ENCODE assay signal across 18 cellular contexts in the genomic region with DNA sequence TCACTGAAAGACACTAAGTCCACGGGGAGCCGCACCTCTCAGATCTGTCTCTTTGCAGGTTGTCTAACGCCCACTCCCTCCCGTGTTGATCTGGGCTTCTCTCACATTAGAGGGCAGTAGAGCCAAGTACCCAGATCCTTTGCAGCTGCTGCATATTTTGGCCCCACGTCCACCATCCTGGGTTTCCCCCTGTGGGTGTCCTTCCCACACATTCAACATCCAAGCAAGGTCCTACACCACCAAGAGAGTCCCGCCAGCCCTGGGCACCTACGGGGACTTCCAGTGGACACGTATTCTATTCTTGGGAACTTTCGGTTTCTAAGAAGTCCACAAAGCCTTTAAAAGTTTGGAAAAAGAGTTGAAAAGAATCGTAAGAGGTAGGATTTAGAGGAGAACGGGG.
A peak's percentile ranks its signal among the peaks of the same experiment; 100 is the strongest.
DNase-seq lines count a peak whose midpoint lies in the region; ATAC-seq and TF ChIP-seq lines count a peak whose summit lies in the region.
"Had no signal": no experiment of that assay in that cellular context is flagged by ENCODE, and none has a peak within 500 bp of the region (broad histone marks: within the 10 kb centered on the region; RNA-seq: fewer than 3 reads in every experiment).

No MANE protein-coding gene starts in this region.

- peaks cover 5% of the 10 kb centered on the region; the same call in 1 of the 2 replicates for H3K9me2 ChIP-seq in GM23338 (ENCODE audit: insufficient read depth)

- TF ChIP-seq CTCF in GM23338 (conservative IDR thresholded peaks at IDR 0.05; ENCODE audit: low read depth in 2 of 2) (peak in 1 of 2 experiments; percentile 36; a peak in 2 of 4 replicates), mucosa of descending colon (IDR thresholded peaks at IDR 0.05) (no peak)

- no peaks in the 10 kb centered on the region for H4K20me1 ChIP-seq in GM23338 (replicated peaks; ENCODE audit: insufficient read depth)

- peaks cover 15% of the 10 kb centered on the region for H3K4me1 Mint-ChIP-seq in activated CD8-positive, alpha-beta memory T cell treated with anti-CD3 and anti-CD28 coated beads, Interleukin-2, amount 10 ng/mL, durations not matched to agents 7 days and 5 days
- peaks cover 4% of the 10 kb centered on the region; the same call in 2 of the 3 replicates for H3K4me1 Mint-ChIP-seq in GM23338
- H3K4me1 Mint-ChIP-seq in activated T-cell treated with anti-CD3 and anti-CD28 coated beads, Interleukin-2, amount 50 U/mL, for 72 hours (ENCODE audit: low read depth): peaks cover 36% of the 10 kb centered on the region

- H3K27ac Mint-ChIP-seq in activated CD8-positive, alpha-beta memory T cell treated with anti-CD3 and anti-CD28 coated beads, Interleukin-2, amount 10 ng/mL, durations not matched to agents 7 days and 5 days: no peak overlapping the region
- no peak overlapping the region for H3K27ac Mint-ChIP-seq in GM23338
- no peak overlapping the region for H3K27ac Mint-ChIP-seq in activated T-cell treated with anti-CD3 and anti-CD28 coated beads, Interleukin-2, amount 50 U/mL, for 72 hours
- H3K27ac Mint-ChIP-seq: activated naive CD4-positive, alpha-beta T cell treated with anti-CD3 and anti-CD28 coated beads for 36 hours; natural killer cell treated with Interleukin-12 subunit alpha and Interleukin-12 subunit beta and Interleukin-15 and Interleukin-18, amount 100 ng/mL, for 72 hours had no signal

- H2AFZ ChIP-seq in GM23338: peak overlapping the region; percentile 52; the same call in 1 of the 2 replicates

- no peaks in the 10 kb centered on the region for H3K36me3 ChIP-seq in GM23338 (ENCODE audit: insufficient read depth)
- no peaks in the 10 kb centered on the region for H3K36me3 ChIP-seq in mucosa of descending colon (ENCODE audit: low read depth)
- H3K36me3 ChIP-seq: heart right ventricle had no signal

- H3K27me3 ChIP-seq in GM23338 (ENCODE audit: insufficient read depth): no peaks in the 10 kb centered on the region
- H3K27me3 ChIP-seq: heart right ventricle had no signal

- CTCF ChIA-PET in activated CD8-positive, alpha-beta memory T cell treated with anti-CD3 and anti-CD28 coated beads, Interleukin-2, amount 10 ng/mL, durations not matched to agents 7 days and 5 days (lab: Charles Lee): interaction anchor here (1.3 kb wide), 1 partner anchor 12 kb away, joined by 4 read pairs; no protein-coding TSS in a partner anchor

- no peaks in the 10 kb centered on the region; the same call in 1 of the 2 replicates for H3K4me1 ChIP-seq in GM23338 (ENCODE audit: insufficient read depth)
- no peaks in the 10 kb centered on the region for H3K4me1 ChIP-seq in mucosa of descending colon (ENCODE audit: low read depth)

- H3K36me3 Mint-ChIP-seq in activated CD8-positive, alpha-beta memory T cell treated with anti-CD3 and anti-CD28 coated beads, Interleukin-2, amount 10 ng/mL, durations not matched to agents 7 days and 5 days: no peaks in the 10 kb centered on the region
- no peaks in the 10 kb centered on the region for H3K36me3 Mint-ChIP-seq in GM23338 (ENCODE audit: low read depth)
- H3K36me3 Mint-ChIP-seq in activated T-cell treated with anti-CD3 and anti-CD28 coated beads, Interleukin-2, amount 50 U/mL, for 72 hours (ENCODE audit: insufficient read depth in 2 of 2): no peaks in the 10 kb centered on the region
- H3K36me3 Mint-ChIP-seq: natural killer cell treated with Interleukin-12 subunit alpha and Interleukin-12 subunit beta and Interleukin-15 and Interleukin-18, amount 100 ng/mL, for 72 hours had no signal

- no peak for ATAC-seq in activated CD8-positive, alpha-beta memory T cell treated with anti-CD3 and anti-CD28 coated beads, Interleukin-2, amount 10 ng/mL, durations not matched to agents 7 days and 5 days
- ATAC-seq in GM23338 (no peak), mucosa of descending colon (no peak)
- peak; percentile 31 to 40 for ATAC-seq in activated T-cell treated with anti-CD3 and anti-CD28 coated beads, Interleukin-2, amount 50 U/mL, for 72 hours (replicated peaks in 1 of 2)
- ATAC-seq: natural killer cell treated with Interleukin-12 subunit alpha and Interleukin-12 subunit beta and Interleukin-15 and Interleukin-18, amount 100 ng/mL, for 72 hours had no signal

- peaks cover 15% of the 10 kb centered on the region for H3K27me3 Mint-ChIP-seq in activated CD8-positive, alpha-beta memory T cell treated with anti-CD3 and anti-CD28 coated beads, Interleukin-2, amount 10 ng/mL, durations not matched to agents 7 days and 5 days
- H3K27me3 Mint-ChIP-seq in GM23338 (ENCODE audit: insufficient read depth, low read depth, poor library complexity): peaks cover 4% of the 10 kb centered on the region
- no peaks in the 10 kb centered on the region for H3K27me3 Mint-ChIP-seq in activated T-cell treated with anti-CD3 and anti-CD28 coated beads, Interleukin-2, amount 50 U/mL, for 72 hours (ENCODE audit: low read depth)

- no peak for DNase-seq in activated CD8-positive, alpha-beta memory T cell treated with anti-CD3 and anti-CD28 coated beads, Interleukin-2, amount 10 ng/mL, durations not matched to agents 7 days and 5 days
- no peak for DNase-seq in activated CD8-positive, alpha-beta memory T cell treated with anti-CD3 and anti-CD28 coated beads, Interleukin-2, amount 50 U/mL, for 4 hours
- DNase-seq in GM23338 (ENCODE audit: low spot score) (no peak), mesenteric fat pad (ENCODE audit: low spot score) (no peak), GDM1 (lab: John Stamatoyannopoulos, UW) (no peak), mucosa of descending colon (no peak)
- peak; percentile 16 to 30 for DNase-seq in activated T-cell treated with anti-CD3 and anti-CD28 coated beads, Interleukin-2, amount 50 U/mL, for 72 hours
- DNase-seq in stimulated activated CD4-positive, alpha-beta T cell treated with anti-CD3 and anti-CD28 coated beads, Interleukin-4, amount 100 ng/mL, for 24 hours: peak; percentile 13
- DNase-seq: activated CD4-positive, CD25-positive, alpha-beta regulatory T cell; activated naive CD4-positive, alpha-beta T cell treated with anti-CD3 and anti-CD28 coated beads for 36 hours; DMS79 treated with DMSO at 0.1 percent for 48 hours; heart right ventricle; KG1; left cardiac atrium; NCI-H2029 had no signal

- H3F3A ChIP-seq in GM23338 (replicated peaks; ENCODE audit: low read depth): no peaks in the 10 kb centered on the region

- H3K9me3 ChIP-seq in mucosa of descending colon: no peaks in the 10 kb centered on the region
- H3K9me3 ChIP-seq: heart right ventricle had no signal

- H3K4me3 Mint-ChIP-seq in activated CD8-positive, alpha-beta memory T cell treated with anti-CD3 and anti-CD28 coated beads, Interleukin-2, amount 10 ng/mL, durations not matched to agents 7 days and 5 days: peak overlapping the region; percentile 19
- H3K4me3 Mint-ChIP-seq in GM23338: no peak overlapping the region
- H3K4me3 Mint-ChIP-seq in activated T-cell treated with anti-CD3 and anti-CD28 coated beads, Interleukin-2, amount 50 U/mL, for 72 hours: peak overlapping the region; percentile 57 to 72
- H3K4me3 Mint-ChIP-seq: activated naive CD4-positive, alpha-beta T cell treated with anti-CD3 and anti-CD28 coated beads for 36 hours; natural killer cell treated with Interleukin-12 subunit alpha and Interleukin-12 subunit beta and Interleukin-15 and Interleukin-18, amount 100 ng/mL, for 72 hours had no signal

- H3K79me2 ChIP-seq in GM23338 (replicated peaks; ENCODE audit: insufficient read depth): no peaks in the 10 kb centered on the region

- no peak overlapping the region for H3K27ac ChIP-seq in GM23338 (ENCODE audit: low read depth)
- H3K27ac ChIP-seq: epithelial cell of prostate had no signal

- intact Hi-C loops in mucosa of descending colon (cut with DNase I, micrococcal nuclease): no loop called here

- H3K4me2 ChIP-seq in GM23338: no peak overlapping the region

- H3K4me3 ChIP-seq in GM23338 (no peak overlapping the region), mucosa of descending colon (no peak overlapping the region)
- H3K4me3 ChIP-seq: skin epidermis had no signal

- H3K9me3 Mint-ChIP-seq in activated CD8-positive, alpha-beta memory T cell treated with anti-CD3 and anti-CD28 coated beads, Interleukin-2, amount 10 ng/mL, durations not matched to agents 7 days and 5 days (ENCODE audit: low read depth): no peaks in the 10 kb centered on the region
- no peaks in the 10 kb centered on the region for H3K9me3 Mint-ChIP-seq in GM23338
- H3K9me3 Mint-ChIP-seq in activated T-cell treated with anti-CD3 and anti-CD28 coated beads, Interleukin-2, amount 50 U/mL, for 72 hours: no peaks in the 10 kb centered on the region
- H3K9me3 Mint-ChIP-seq: activated naive CD4-positive, alpha-beta T cell treated with anti-CD3 and anti-CD28 coated beads for 36 hours; natural killer cell treated with Interleukin-12 subunit alpha and Interleukin-12 subunit beta and Interleukin-15 and Interleukin-18, amount 100 ng/mL, for 72 hours had no signal

TF ChIP-seq in GM23338, 12 proteins besides CTCF, POLR2A, EP300 and RAD21:
- TF ChIP-seq CREB1 (CRISPR knock-in tag; IDR thresholded peaks at IDR 0.05; ENCODE audit: low read depth) (no peak), NANOG (IDR thresholded peaks at IDR 0.05; ENCODE audit: borderline replicate concordance) (no peak), EZH2phosphoT487 (IDR thresholded peaks at IDR 0.05; ENCODE audit: unreplicated experiment) (no peak), EZH2 (IDR thresholded peaks at IDR 0.05; ENCODE audit: low read depth, unreplicated experiment) (no peak)

Comparison
In these comparisons a context has a peak if more than half of its experiments do, and no peak if none do; other contexts are left out.
1. ATAC-seq: peak in activated T-cell treated with anti-CD3 and anti-CD28 coated beads, Interleukin-2, amount 50 U/mL, for 72 hours (2 of 2); none in activated CD8-positive, alpha-beta memory T cell treated with anti-CD3 and anti-CD28 coated beads, Interleukin-2, amount 10 ng/mL, durations not matched to agents 7 days and 5 days (single experiment), GM23338 (single experiment) and mucosa of descending colon (single experiment).
2. DNase-seq: peak in activated T-cell treated with anti-CD3 and anti-CD28 coated beads, Interleukin-2, amount 50 U/mL, for 72 hours (2 of 2) and stimulated activated CD4-positive, alpha-beta T cell treated with anti-CD3 and anti-CD28 coated beads, Interleukin-4, amount 100 ng/mL, for 24 hours (single experiment); none in activated CD8-positive, alpha-beta memory T cell treated with anti-CD3 and anti-CD28 coated beads, Interleukin-2, amount 10 ng/mL, durations not matched to agents 7 days and 5 days (single experiment), activated CD8-positive, alpha-beta memory T cell treated with anti-CD3 and anti-CD28 coated beads, Interleukin-2, amount 50 U/mL, for 4 hours (single experiment), GM23338 (single experiment), mesenteric fat pad (single experiment), GDM1 (single experiment) and mucosa of descending colon (0 of 3).